ENCODE assay signal across 9 cellular contexts in the genomic region with DNA sequence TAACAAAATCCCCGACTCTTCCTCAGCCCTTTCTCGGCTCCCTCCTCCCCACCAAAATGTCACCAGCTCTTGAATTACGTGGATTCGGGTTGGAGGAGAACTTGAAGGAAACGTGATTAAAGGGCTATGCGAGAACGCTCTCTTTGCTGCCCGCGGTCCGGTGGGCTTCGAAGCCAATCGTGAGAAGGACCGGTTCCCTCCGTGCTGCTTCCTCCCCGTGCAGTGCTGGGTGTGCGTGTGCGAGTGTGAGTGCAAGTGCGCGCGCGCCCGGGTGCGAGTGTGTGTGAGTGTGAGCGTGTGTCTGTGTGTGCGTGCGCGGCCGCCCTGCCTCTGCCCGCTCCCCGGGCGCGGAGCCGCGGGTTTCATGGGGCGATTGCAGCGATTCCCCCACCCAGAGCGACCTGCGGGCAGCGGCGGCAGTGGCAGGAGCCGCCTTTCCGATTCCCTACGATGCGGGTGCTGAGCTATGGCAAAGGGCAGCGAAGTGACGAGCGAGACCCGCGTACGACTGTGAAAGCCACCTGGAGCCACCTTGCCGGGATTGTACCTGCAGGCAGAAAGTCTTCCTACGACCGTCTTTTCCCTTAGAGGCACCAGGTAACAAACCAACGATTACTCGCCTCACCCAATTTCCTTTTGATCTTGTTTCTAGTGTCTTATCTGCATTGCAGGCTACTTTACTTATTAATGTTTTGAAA. TPM values are rescaled to one million over a fixed set of nuclear protein-coding genes. Genes with fewer than 3 reads are reported as not detected.
A peak's percentile ranks its signal among the peaks of the same experiment; 100 is the strongest.
DNase-seq lines count a peak whose midpoint lies in the region; ATAC-seq and TF ChIP-seq lines count a peak whose summit lies in the region.
"Had no signal": no experiment of that assay in that cellular context is flagged by ENCODE, and none has a peak within 500 bp of the region (broad histone marks: within the 10 kb centered on the region; RNA-seq: fewer than 3 reads in every experiment).

No MANE protein-coding gene starts in this region.

- peaks cover 44% of the 10 kb centered on the region for H3K4me1 ChIP-seq in suprapubic skin
- H3K4me1 ChIP-seq: SJSA1 had no signal

- H3K27ac ChIP-seq in suprapubic skin = peak overlapping the region; percentile 14
- H3K27ac ChIP-seq: SJSA1 had no signal

- DNase-seq in T-helper 2 cell treated with Interferon-gamma antibody and Interleukin-4, amounts not matched to agents 5 μg/mL and 100 μg/mL, for 36 hours (ENCODE audit: low spot score) = no peak
- DNase-seq in T-helper 2 cell (no peak), iPS-NIHi7 (ENCODE audit: extremely low spot score) (peak; percentile 12), suprapubic skin (ENCODE audit: low spot score in 2 of 2) (peak in 1 of 2 donors; percentile 79)

- H3K4me1 Mint-ChIP-seq in T-helper 2 cell treated with Interferon-gamma antibody and Interleukin-4, amounts not matched to agents 5 μg/mL and 100 μg/mL, for 36 hours (ENCODE audit: low read depth) = peaks cover 9% of the 10 kb centered on the region
- H3K4me1 Mint-ChIP-seq in activated T-helper 17 cell treated with anti-CD3 and anti-CD28 coated beads, Interleukin-2, amount 50 U/mL, for 72 hours = peaks cover 25% of the 10 kb centered on the region

- no peaks in the 10 kb centered on the region for H3K9me3 Mint-ChIP-seq in T-helper 2 cell treated with Interferon-gamma antibody and Interleukin-4, amounts not matched to agents 5 μg/mL and 100 μg/mL, for 36 hours
- H3K9me3 Mint-ChIP-seq in activated T-helper 17 cell treated with anti-CD3 and anti-CD28 coated beads, Interleukin-2, amount 50 U/mL, for 72 hours = no peaks in the 10 kb centered on the region

- H3K36me3 Mint-ChIP-seq in T-helper 2 cell treated with Interferon-gamma antibody and Interleukin-4, amounts not matched to agents 5 μg/mL and 100 μg/mL, for 36 hours (ENCODE audit: low read depth) = no peaks in the 10 kb centered on the region
- H3K36me3 Mint-ChIP-seq in activated T-helper 17 cell treated with anti-CD3 and anti-CD28 coated beads, Interleukin-2, amount 50 U/mL, for 72 hours (ENCODE audit: low read depth) = no peaks in the 10 kb centered on the region

- no peak for ATAC-seq in activated T-helper 17 cell treated with anti-CD3 and anti-CD28 coated beads, Interleukin-2, amount 50 U/mL, for 72 hours (replicated peaks)
- ATAC-seq in GM18502 (IDR thresholded peaks at IDR 0.05; ENCODE audit: poor library complexity, unreplicated experiment) (no peak), HG03095 (IDR thresholded peaks at IDR 0.05; ENCODE audit: unreplicated experiment) (no peak), HG02981 (IDR thresholded peaks at IDR 0.05; ENCODE audit: unreplicated experiment) (no peak)

- TF ChIP-seq CTCF in suprapubic skin (IDR thresholded peaks at IDR 0.05) = no peak

- no peak overlapping the region for H3K27ac Mint-ChIP-seq in T-helper 2 cell treated with Interferon-gamma antibody and Interleukin-4, amounts not matched to agents 5 μg/mL and 100 μg/mL, for 36 hours
- no peak overlapping the region for H3K27ac Mint-ChIP-seq in activated T-helper 17 cell treated with anti-CD3 and anti-CD28 coated beads, Interleukin-2, amount 50 U/mL, for 72 hours

- H3K36me3 ChIP-seq in suprapubic skin = no peaks in the 10 kb centered on the region
- H3K36me3 ChIP-seq: SJSA1 had no signal

- H3K27me3 ChIP-seq in suprapubic skin = peaks cover 62% of the 10 kb centered on the region
- H3K27me3 ChIP-seq: SJSA1 had no signal

- no peak for TF ChIP-seq EP300 in suprapubic skin (IDR thresholded peaks at IDR 0.05)

- H3K4me3 ChIP-seq in suprapubic skin = peak overlapping the region; percentile 75
- H3K4me3 ChIP-seq: SJSA1 had no signal

- peaks cover 78% of the 10 kb centered on the region for H3K27me3 Mint-ChIP-seq in T-helper 2 cell treated with Interferon-gamma antibody and Interleukin-4, amounts not matched to agents 5 μg/mL and 100 μg/mL, for 36 hours (ENCODE audit: low read depth)
- peaks cover 66% of the 10 kb centered on the region for H3K27me3 Mint-ChIP-seq in activated T-helper 17 cell treated with anti-CD3 and anti-CD28 coated beads, Interleukin-2, amount 50 U/mL, for 72 hours

- WGBS in suprapubic skin = 1% methylated on average over 38 of the region's 55 CpGs

- no peak for TF ChIP-seq POLR2A in suprapubic skin (IDR thresholded peaks at IDR 0.05)

- no peaks in the 10 kb centered on the region for H3K9me3 ChIP-seq in suprapubic skin
- H3K9me3 ChIP-seq: SJSA1 had no signal

- peak overlapping the region; percentile 24 for H3K4me3 Mint-ChIP-seq in T-helper 2 cell treated with Interferon-gamma antibody and Interleukin-4, amounts not matched to agents 5 μg/mL and 100 μg/mL, for 36 hours
- H3K4me3 Mint-ChIP-seq in activated T-helper 17 cell treated with anti-CD3 and anti-CD28 coated beads, Interleukin-2, amount 50 U/mL, for 72 hours = peak overlapping the region; percentile 67

RNA-seq across cellular contexts. Expression of gene LRFN5, which starts 1.4 kb away (rescaled TPM):
- not detected for total RNA-seq in activated T-helper 17 cell treated with anti-CD3 and anti-CD28 coated beads, Interleukin-2, amount 50 U/mL, for 72 hours
- 1 to 10 TPM in 1 of 4 donors, under 1 TPM in 3; 0.32 to 1.1 (median 0.49) TPM for total RNA-seq in suprapubic skin
- total RNA-seq: SJSA1 had no signal
